Comparison of ENCODE assay signal across 15 cellular contexts in the genomic region with DNA sequence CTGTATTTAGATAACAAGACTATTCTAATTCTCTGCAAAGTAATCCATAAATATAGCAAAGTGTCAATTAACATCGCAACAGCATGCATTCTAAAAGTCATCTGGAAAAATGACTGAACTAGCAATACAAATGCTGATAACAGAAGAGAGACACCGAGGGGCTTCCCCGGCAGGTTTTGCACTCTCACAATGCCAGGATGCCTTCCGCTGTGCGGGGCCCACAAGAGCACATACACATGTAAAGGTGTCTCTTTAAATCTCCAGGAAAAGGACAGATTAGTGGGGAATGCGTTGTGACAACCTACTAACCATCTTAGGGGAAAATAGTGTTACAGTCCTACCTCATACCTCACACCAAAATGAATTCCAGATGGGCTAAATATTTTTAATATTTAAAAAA.
A peak's percentile ranks its signal among the peaks of the same experiment; 100 is the strongest.
DNase-seq lines count a peak whose midpoint lies in the region; ATAC-seq and TF ChIP-seq lines count a peak whose summit lies in the region.
"Had no signal": no experiment of that assay in that cellular context is flagged by ENCODE, and none has a peak within 500 bp of the region (broad histone marks: within the 10 kb centered on the region; RNA-seq: fewer than 3 reads in every experiment).

No MANE protein-coding gene starts in this region.

- H3K4me3 ChIP-seq in iPS DF 6.9 (ENCODE audit: low read length): no peak overlapping the region
- H3K4me3 ChIP-seq: A549, GM23248 had no signal

- POLR2A ChIA-PET in WTC11 (lab: Charles Lee): no interaction called here

- H3K4me1 Mint-ChIP-seq in H9 (peaks cover 23 to 29% of the 10 kb centered on the region in 2 experiments), WTC11 (peaks cover 22% of the 10 kb centered on the region)
- H3K4me1 Mint-ChIP-seq: CD4-positive, alpha-beta memory T cell had no signal

- H3K23me2 ChIP-seq in H9 (ENCODE audit: insufficient read length, low read depth, low read length, poor library complexity, severe bottlenecking): peaks cover 5% of the 10 kb centered on the region

- no peak overlapping the region for H3K27ac ChIP-seq in H9 (ENCODE audit: insufficient read length, low read depth, low read length)
- H3K27ac ChIP-seq in iPS DF 6.9 (ENCODE audit: low read length): peak overlapping the region; percentile 55
- H3K27ac ChIP-seq: A549, C4-2B, GM23248 had no signal

- peaks cover 0 to 4% (median 3%) of the 10 kb centered on the region in 3 experiments; a peak in 3 of 7 replicates for H3K36me3 Mint-ChIP-seq in H9 (ENCODE audit: insufficient read depth in 1 of 3, low read depth in 3 of 3)
- H3K36me3 Mint-ChIP-seq in WTC11: peaks cover 4% of the 10 kb centered on the region
- H3K36me3 Mint-ChIP-seq: CD4-positive, alpha-beta memory T cell had no signal

- no peak overlapping the region for H2BK5ac ChIP-seq in H9 (ENCODE audit: insufficient read length, low read length)

- H3K79me2 ChIP-seq in H9 (ENCODE audit: insufficient read depth, low read length): no peaks in the 10 kb centered on the region

- WGBS in H9 (ENCODE audit: extremely low coverage, insufficient read length, low lambda C conversion rate): no CpG with 5 or more reads among the region's 6 CpGs
- WGBS in iPS DF 6.9 (ENCODE audit: insufficient coverage, insufficient read length): no CpG with 5 or more reads among the region's 6 CpGs

- H3K23ac ChIP-seq in H9 (ENCODE audit: insufficient read length, low read depth, low read length): no peak overlapping the region

- H3K4me1 ChIP-seq in H9 (ENCODE audit: insufficient read depth, low read length) (peaks cover 12% of the 10 kb centered on the region; the same call in 1 of the 2 replicates), iPS DF 6.9 (ENCODE audit: control insufficient read depth, insufficient read depth, low read length) (peaks cover 4% of the 10 kb centered on the region; the same call in 1 of the 2 replicates)

- no peak overlapping the region for H3K4ac ChIP-seq in H9 (ENCODE audit: low read depth, low read length)

- H3K27me3 Mint-ChIP-seq in H9 (ENCODE audit: low read depth) (peaks cover 6% of the 10 kb centered on the region), WTC11 (ENCODE audit: low read depth) (no peaks in the 10 kb centered on the region)

- no peak overlapping the region for H2AK5ac ChIP-seq in H9 (ENCODE audit: insufficient read length, low read length)

- peak overlapping the region in 1 of 3 experiments; percentile 89; a peak in 3 of 7 replicates for H3K27ac Mint-ChIP-seq in H9
- 0 out of 2 replicates have a peak overlapping the region, but pooled peaks have one; percentile 58 for H3K27ac Mint-ChIP-seq in WTC11
- H3K27ac Mint-ChIP-seq: CD4-positive, alpha-beta memory T cell; HFFc6 had no signal

- ATAC-seq in WTC11: peak; percentile 55
- ATAC-seq: A549 had no signal

- H3T11ph ChIP-seq in H9 (ENCODE audit: low read length): no peak overlapping the region

- no peak overlapping the region for H3K9ac ChIP-seq in H9 (ENCODE audit: extremely low read depth, insufficient read length, low read length)
- H3K9ac ChIP-seq: GM23248 had no signal

- H3K14ac ChIP-seq in H9 (ENCODE audit: insufficient read depth, low read length): no peak overlapping the region

- no peak overlapping the region for H2AFZ ChIP-seq in H9 (ENCODE audit: low read length)
- H2AFZ ChIP-seq: GM23248 had no signal

- H3K4me2 ChIP-seq in H9 (ENCODE audit: insufficient read depth, insufficient read length, low read length): peak overlapping the region; percentile 54
- H3K4me2 ChIP-seq: A549 had no signal

- no peaks in the 10 kb centered on the region for H3K9me3 ChIP-seq in H9 (ENCODE audit: control insufficient read depth, low read depth, low read length)
- H3K9me3 ChIP-seq in iPS DF 6.9 (ENCODE audit: control insufficient read depth, insufficient read depth, low read length): no peaks in the 10 kb centered on the region
- H3K9me3 ChIP-seq: A549, BE2C had no signal

- no peak overlapping the region for H2BK15ac ChIP-seq in H9 (ENCODE audit: low read depth, low read length)

- H4K91ac ChIP-seq in H9 (ENCODE audit: insufficient read length, low read depth, low read length): no peak overlapping the region

- H3K56ac ChIP-seq in H9 (ENCODE audit: insufficient read length, low read depth, low read length): no peak overlapping the region

- H4K8ac ChIP-seq in H9 (replicated peaks; ENCODE audit: insufficient read length, low read depth, low read length): no peak overlapping the region

- no peaks in the 10 kb centered on the region for H3K79me1 ChIP-seq in H9 (ENCODE audit: insufficient read depth, low read depth, low read length, poor library complexity, severe bottlenecking)

- CTCF ChIA-PET in WTC11 (lab: Charles Lee): interaction anchor here (1.5 kb wide), 1 partner anchor 88 kb away, joined by 3 read pairs; no protein-coding TSS in a partner anchor

- DNase-seq in H9: no peak
- DNase-seq in WTC11 (ENCODE audit: low spot score): no peak
- DNase-seq in iPS DF 6.9 (ENCODE audit: low read depth, low spot score): no peak
- no peak for DNase-seq in glomerular visceral epithelial cell (ENCODE audit: extremely low spot score)
- DNase-seq in NCI-H1105 treated with DMSO at 0.1 percent for 48 hours (lab: John Stamatoyannopoulos, UW): no peak
- no peak for DNase-seq in activated CD8-positive, alpha-beta memory T cell treated with anti-CD3 and anti-CD28 coated beads for 24 hours
- DNase-seq: BE2C; CD4-positive, alpha-beta memory T cell; DMS79; EL; GM23248; HCEC 1CT; HFFc6 had no signal

- no peak overlapping the region for H2BK12ac ChIP-seq in H9 (ENCODE audit: insufficient read length, low read depth, low read length)

- H3K4me3 Mint-ChIP-seq in H9 (peak overlapping the region; percentile 16 to 26; a peak in 3 of 5 replicates), WTC11 (peak overlapping the region; percentile 13)
- H3K4me3 Mint-ChIP-seq: CD4-positive, alpha-beta memory T cell; HFFc6 had no signal

- H2BK120ac ChIP-seq in H9 (ENCODE audit: low read depth, low read length, poor library complexity, severe bottlenecking): no peak overlapping the region

- H3K27me3 ChIP-seq in H9 (ENCODE audit: insufficient read depth, low read length) (no peaks in the 10 kb centered on the region; the same call in 1 of the 2 replicates), iPS DF 6.9 (ENCODE audit: control insufficient read depth, insufficient read depth, low read length) (no peaks in the 10 kb centered on the region; the same call in 1 of the 2 replicates)
- H3K27me3 ChIP-seq: BE2C had no signal

- no peaks in the 10 kb centered on the region for H3K36me3 ChIP-seq in iPS DF 6.9 (ENCODE audit: control insufficient read depth, insufficient read depth, low read length)
- H3K36me3 ChIP-seq: BE2C had no signal

- no peak overlapping the region for H3K18ac ChIP-seq in H9 (ENCODE audit: insufficient read length, low read depth, low read length)

- TF ChIP-seq CTCF in H9 (conservative IDR thresholded peaks at IDR 0.05) (no peak), WTC11 (IDR thresholded peaks at IDR 0.05) (no peak)

- H3K9me3 Mint-ChIP-seq in H9 (peaks cover 0 to 3% of the 10 kb centered on the region in 2 experiments; a peak in 3 of 5 replicates), WTC11 (peaks cover 10% of the 10 kb centered on the region)
- H3K9me3 Mint-ChIP-seq: HFFc6 had no signal

- H4K20me1 ChIP-seq in H9 (ENCODE audit: control insufficient read depth, insufficient read depth, insufficient read length): no peaks in the 10 kb centered on the region

- no peak overlapping the region for H4K5ac ChIP-seq in H9 (ENCODE audit: insufficient read length, low read depth, low read length)

- H2BK20ac ChIP-seq in H9 (ENCODE audit: low read depth, low read length, poor library complexity, severe bottlenecking): no peak overlapping the region

TF ChIP-seq in WTC11, 78 proteins besides CTCF, POLR2A, EP300 and RAD21:
- TF ChIP-seq NR1H2 (CRISPR knock-in tag; IDR thresholded peaks at IDR 0.05): no peak
- no peak for TF ChIP-seq EMX1 (CRISPR knock-in tag; IDR thresholded peaks at IDR 0.05)
- TF ChIP-seq MAX (CRISPR knock-in tag; IDR thresholded peaks at IDR 0.05): no peak
- no peak for TF ChIP-seq FOXJ3 (CRISPR knock-in tag; IDR thresholded peaks at IDR 0.05; ENCODE audit: borderline replicate concordance)
- TF ChIP-seq ZNF138 (CRISPR knock-in tag; conservative IDR thresholded peaks at IDR 0.05): no peak
- 0 out of 2 replicates have a peak, but pooled peaks have one; percentile 41 for TF ChIP-seq ZNF121 (CRISPR knock-in tag; IDR thresholded peaks at IDR 0.05)
